In the genomic region with DNA sequence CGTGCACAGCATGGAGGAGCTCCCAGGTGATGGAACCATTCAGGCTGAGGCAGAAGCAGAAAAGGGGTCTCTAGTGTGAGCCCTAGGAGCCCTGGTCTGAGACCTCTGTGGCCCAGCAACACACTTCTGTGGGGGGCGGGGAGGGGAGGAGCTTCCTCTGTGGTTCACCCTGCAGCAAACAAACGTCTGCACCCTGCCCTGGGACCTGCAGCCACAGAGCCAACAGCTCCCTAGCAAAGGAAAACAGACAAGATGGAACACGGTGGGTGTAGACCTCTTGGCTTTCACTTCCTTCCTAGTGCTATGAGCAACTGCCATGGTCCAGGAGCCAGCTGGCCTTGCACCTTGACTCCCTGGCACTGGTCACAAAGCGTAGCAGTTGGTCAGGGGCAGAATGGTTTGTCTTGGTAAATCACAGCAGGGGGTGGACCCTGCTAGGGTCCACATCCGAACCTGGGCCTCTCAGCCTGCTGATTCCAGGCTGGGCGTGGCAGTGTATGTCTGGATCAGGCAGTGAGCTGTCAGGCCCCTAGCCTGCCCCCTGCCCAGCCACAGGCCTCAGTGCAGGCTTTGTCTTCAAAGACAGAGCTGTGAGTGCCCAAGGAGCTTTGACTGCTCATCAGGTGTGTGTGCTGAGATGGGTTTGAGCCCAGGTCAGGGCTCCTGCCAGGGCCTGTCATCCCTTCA, we compare ENCODE assay signal across 19 cellular contexts. TPM values are rescaled to one million over a fixed set of nuclear protein-coding genes. Genes with fewer than 3 reads are reported as not detected.
DNase-seq lines count a peak whose midpoint lies in the region; ATAC-seq and TF ChIP-seq lines count a peak whose summit lies in the region.
"Had no signal": no experiment of that assay in that cellular context is flagged by ENCODE, and none has a peak within 500 bp of the region (broad histone marks: within the 10 kb centered on the region; RNA-seq: fewer than 3 reads in every experiment).

No MANE protein-coding gene starts in this region.

- ATAC-seq in activated CD8-positive, alpha-beta memory T cell treated with anti-CD3 and anti-CD28 coated beads, Interleukin-2, amount 10 ng/mL, durations not matched to agents 7 days and 5 days, result peak; percentile 45
- ATAC-seq in WTC11 (peak; percentile 34), HG03280 (IDR thresholded peaks at IDR 0.05; ENCODE audit: unreplicated experiment) (no peak)

- H3K27me3 ChIP-seq in H7 (ENCODE audit: control insufficient read depth, insufficient read depth, low read length) (no peaks in the 10 kb centered on the region), sigmoid colon (no peaks in the 10 kb centered on the region), SJCRH30 (no peaks in the 10 kb centered on the region)
- H3K27me3 ChIP-seq: esophagus squamous epithelium had no signal

- DNase-seq in activated CD8-positive, alpha-beta memory T cell treated with anti-CD3 and anti-CD28 coated beads, Interleukin-2, amount 10 ng/mL, durations not matched to agents 7 days and 5 days, result peak; percentile 64
- no peak for DNase-seq in activated CD8-positive, alpha-beta memory T cell treated with anti-CD3 and anti-CD28 coated beads, Interleukin-2, amount 50 U/mL, for 4 hours
- DNase-seq in H7 (peak; percentile 60), WTC11 (ENCODE audit: low spot score) (peak; percentile 16), sigmoid colon (peak; percentile 58), NCI-H2029 treated with DMSO at 0.1 percent for 48 hours (lab: John Stamatoyannopoulos, UW) (no peak), SJCRH30 (no peak)
- DNase-seq: activated B cell treated with CpG ODN at 0.5 μM for 24 hours; activated gamma-delta T cell; amygdala; cerebellar nuclear complex; effector CD4-positive, alpha-beta T cell; esophagus squamous epithelium; NCI-H1436 treated with DMSO at 0.1 percent for 48 hours; NCI-H748 treated with DMSO at 0.1 percent for 48 hours; stimulated activated CD8-positive, alpha-beta memory T cell treated with anti-CD3 and anti-CD28 coated beads, Interleukin-4, amount 100 ng/mL, for 48 hours had no signal

- no peaks in the 10 kb centered on the region; the same call in 1 of the 2 replicates for H3K36me3 ChIP-seq in H7 (replicated peaks; ENCODE audit: control insufficient read depth, insufficient read depth, low read length)
- H3K36me3 ChIP-seq in sigmoid colon, result peaks cover 6 to 45% (median 8%) of the 10 kb centered on the region in 4 donors
- no peaks in the 10 kb centered on the region for H3K36me3 ChIP-seq in SJCRH30

- H3K9me3 ChIP-seq in sigmoid colon, result no peaks in the 10 kb centered on the region
- no peaks in the 10 kb centered on the region for H3K9me3 ChIP-seq in SJCRH30 (replicated peaks)
- H3K9me3 ChIP-seq: esophagus squamous epithelium had no signal

- no peaks in the 10 kb centered on the region for H3K27me3 Mint-ChIP-seq in activated CD8-positive, alpha-beta memory T cell treated with anti-CD3 and anti-CD28 coated beads, Interleukin-2, amount 10 ng/mL, durations not matched to agents 7 days and 5 days
- no peaks in the 10 kb centered on the region for H3K27me3 Mint-ChIP-seq in WTC11 (ENCODE audit: low read depth)
- H3K27me3 Mint-ChIP-seq: activated B cell treated with CpG ODN at 0.5 μM for 24 hours had no signal

- TF ChIP-seq POLR2A in sigmoid colon (IDR thresholded peaks at IDR 0.05), result no peak

- no peak for TF ChIP-seq EP300 in sigmoid colon (IDR thresholded peaks at IDR 0.05)

- no peak overlapping the region for H3K27ac ChIP-seq in sigmoid colon
- no peak overlapping the region for H3K27ac ChIP-seq in SJCRH30
- H3K27ac ChIP-seq: esophagus squamous epithelium had no signal

- no peak overlapping the region for H3K4me3 Mint-ChIP-seq in activated CD8-positive, alpha-beta memory T cell treated with anti-CD3 and anti-CD28 coated beads, Interleukin-2, amount 10 ng/mL, durations not matched to agents 7 days and 5 days
- H3K4me3 Mint-ChIP-seq in WTC11, result no peak overlapping the region
- H3K4me3 Mint-ChIP-seq: activated B cell treated with CpG ODN at 0.5 μM for 24 hours, neural crest cell had no signal

- H3K4me3 ChIP-seq in H7 (ENCODE audit: insufficient read depth, low read depth, low read length), result no peak overlapping the region
- H3K4me3 ChIP-seq in sigmoid colon, result no peak overlapping the region
- no peak overlapping the region for H3K4me3 ChIP-seq in SJCRH30
- H3K4me3 ChIP-seq: esophagus squamous epithelium had no signal

- TF ChIP-seq CTCF in WTC11 (IDR thresholded peaks at IDR 0.05) (no peak), sigmoid colon (IDR thresholded peaks at IDR 0.05) (no peak)

- H3K36me3 Mint-ChIP-seq in activated CD8-positive, alpha-beta memory T cell treated with anti-CD3 and anti-CD28 coated beads, Interleukin-2, amount 10 ng/mL, durations not matched to agents 7 days and 5 days, result no peaks in the 10 kb centered on the region
- H3K36me3 Mint-ChIP-seq in WTC11, result no peaks in the 10 kb centered on the region; the same call in 1 of the 2 replicates

- POLR2A ChIA-PET in WTC11 (lab: Charles Lee), result no interaction called here

- H3K27ac Mint-ChIP-seq in activated CD8-positive, alpha-beta memory T cell treated with anti-CD3 and anti-CD28 coated beads, Interleukin-2, amount 10 ng/mL, durations not matched to agents 7 days and 5 days, result peak overlapping the region; percentile 78
- H3K27ac Mint-ChIP-seq in WTC11, result no peak overlapping the region
- H3K27ac Mint-ChIP-seq: activated B cell treated with CpG ODN at 0.5 μM for 24 hours had no signal

- intact Hi-C loops in sigmoid colon (cut with DNase I), result no loop called here

- H3K9me3 Mint-ChIP-seq in activated CD8-positive, alpha-beta memory T cell treated with anti-CD3 and anti-CD28 coated beads, Interleukin-2, amount 10 ng/mL, durations not matched to agents 7 days and 5 days (ENCODE audit: low read depth), result no peaks in the 10 kb centered on the region
- no peaks in the 10 kb centered on the region for H3K9me3 Mint-ChIP-seq in WTC11
- H3K9me3 Mint-ChIP-seq: activated B cell treated with CpG ODN at 0.5 μM for 24 hours, neural crest cell had no signal

- H3K4me1 Mint-ChIP-seq in activated CD8-positive, alpha-beta memory T cell treated with anti-CD3 and anti-CD28 coated beads, Interleukin-2, amount 10 ng/mL, durations not matched to agents 7 days and 5 days, result peaks cover 28% of the 10 kb centered on the region
- H3K4me1 Mint-ChIP-seq in WTC11, result no peaks in the 10 kb centered on the region
- H3K4me1 Mint-ChIP-seq: neural crest cell had no signal

- H3K4me1 ChIP-seq in sigmoid colon, result no peaks in the 10 kb centered on the region
- no peaks in the 10 kb centered on the region for H3K4me1 ChIP-seq in SJCRH30

- CTCF ChIA-PET in activated CD8-positive, alpha-beta memory T cell treated with anti-CD3 and anti-CD28 coated beads, Interleukin-2, amount 10 ng/mL, durations not matched to agents 7 days and 5 days (lab: Charles Lee), result interaction anchor here (1.0 to 2.5 kb wide), 7 partner anchors 8 to 278 kb away, joined by 3 to 11 read pairs (median 5); partner anchors contain the start of gene AMIGO3
- CTCF ChIA-PET in WTC11 (lab: Charles Lee), result interaction anchor here (0.6 to 3.3 kb wide), 4 partner anchors 11 to 173 kb away, joined by 3 to 49 read pairs (median 4); partner anchors contain the start of gene INKA1

- WGBS in sigmoid colon, 2 donors, result 61 to 72% methylated on average over 7 of the region's 7 CpGs

TF ChIP-seq in WTC11, 78 proteins besides CTCF, POLR2A, EP300 and RAD21 (continues in another document):
- TF ChIP-seq CREM (CRISPR knock-in tag; IDR thresholded peaks at IDR 0.05) (no peak), NFE2L1 (CRISPR knock-in tag; IDR thresholded peaks at IDR 0.05) (no peak), FOXK1 (CRISPR knock-in tag; IDR thresholded peaks at IDR 0.05) (no peak), MXD4 (CRISPR knock-in tag; IDR thresholded peaks at IDR 0.05; ENCODE audit: borderline replicate concordance) (no peak), ZNF416 (CRISPR knock-in tag; IDR thresholded peaks at IDR 0.05) (no peak), GTF2I (CRISPR knock-in tag; conservative IDR thresholded peaks at IDR 0.05) (no peak)

RNA-seq across cellular contexts. Expression of gene AMIGO3, which starts 6.7 kb away (rescaled TPM):
- 1 to 10 TPM in 1 of 2 experiments, under 1 TPM in 1; 0.19 to 1.2 TPM for total RNA-seq in activated CD8-positive, alpha-beta memory T cell treated with anti-CD3 and anti-CD28 coated beads, Interleukin-2, amount 10 ng/mL, durations not matched to agents 7 days and 5 days
- 5.7 and 5.8 TPM in 2 replicates for total RNA-seq in H7 (2014; rRNA removed; shearing (Covaris generic))
- total RNA-seq in WTC11 (2021), result 3.9 to 5.3 TPM (median 4.3 TPM) in 3 replicates
- total RNA-seq in sigmoid colon, result under 1 TPM in 2 of 4 donors, not detected in 2; 0.71 to 0.82 TPM
- 1 to 10 TPM in 1 of 3 donors, under 1 TPM in 1, not detected in 1; 0.46 to 1.2 TPM for polyA plus RNA-seq in sigmoid colon
- 3.9 and 4.2 TPM in 2 replicates for total RNA-seq in SJCRH30 (2014; rRNA removed; shearing (Covaris generic))
- total RNA-seq: activated B cell treated with CpG ODN at 0.5 μM for 24 hours, renal cortical epithelial cell had no signal

RNA-seq across cellular contexts. Expression of gene GMPPB, which starts 11.0 kb away (rescaled TPM):
- total RNA-seq in activated CD8-positive, alpha-beta memory T cell treated with anti-CD3 and anti-CD28 coated beads, Interleukin-2, amount 10 ng/mL, durations not matched to agents 7 days and 5 days, result 10 to 100 TPM; 46.6 to 47.9 TPM
- 24.6 and 43.5 TPM in 2 replicates for total RNA-seq in H7 (2014; rRNA removed; shearing (Covaris generic))
- 23.7 to 28.7 TPM (median 28.0 TPM) in 3 replicates for total RNA-seq in WTC11 (2021)
- 10 to 100 TPM in 2 of 4 donors, 1 to 10 TPM in 2; 9.9 to 14.3 (median 10.8) TPM for total RNA-seq in sigmoid colon
- 10 to 100 TPM; 25.2 to 57.5 (median 44.9) TPM for polyA plus RNA-seq in sigmoid colon
- 12.9 and 14.6 TPM in 2 replicates for total RNA-seq in SJCRH30 (2014; rRNA removed; shearing (Covaris generic))

RNA-seq across cellular contexts. Expression of gene RNF123, which starts 23.4 kb away (rescaled TPM):
- total RNA-seq in activated CD8-positive, alpha-beta memory T cell treated with anti-CD3 and anti-CD28 coated beads, Interleukin-2, amount 10 ng/mL, durations not matched to agents 7 days and 5 days, result 10 to 100 TPM; 50.0 to 58.9 TPM
- total RNA-seq in H7 (2014; rRNA removed; shearing (Covaris generic)), result 22.1 and 31.2 TPM in 2 replicates
- total RNA-seq in WTC11 (2021) (45.5 to 47.1 TPM (median 46.8 TPM) in 3 replicates), sigmoid colon (10 to 100 TPM; 16.5 to 29.4 (median 20.8) TPM)
- polyA plus RNA-seq in sigmoid colon, result 10 to 100 TPM; 12.5 to 28.6 (median 14.4) TPM
- total RNA-seq in SJCRH30 (2014; rRNA removed; shearing (Covaris generic)), result 12.0 and 12.3 TPM in 2 replicates

RNA-seq across cellular contexts. Expression of gene MST1, which starts 23.5 kb away (rescaled TPM):
- 1 to 10 TPM; 7.3 to 9.3 TPM for total RNA-seq in activated CD8-positive, alpha-beta memory T cell treated with anti-CD3 and anti-CD28 coated beads, Interleukin-2, amount 10 ng/mL, durations not matched to agents 7 days and 5 days
- total RNA-seq in H7 (2014; rRNA removed; shearing (Covaris generic)), result 10.8 and 11.0 TPM in 2 replicates
- total RNA-seq in WTC11 (2021) (13.8 to 17.2 TPM (median 17.2 TPM) in 3 replicates), sigmoid colon (10 to 100 TPM in 2 of 4 donors, 1 to 10 TPM in 2; 3.9 to 12.5 (median 7.7) TPM)
- polyA plus RNA-seq in sigmoid colon, result 10 to 100 TPM in 1 of 3 donors, 1 to 10 TPM in 1, not detected in 1; 3.0 to 18.1 TPM
- total RNA-seq in SJCRH30 (2014; rRNA removed; shearing (Covaris generic)), result 0.84 and 3.3 TPM in 2 replicates

RNA-seq across cellular contexts. Expression of gene APEH, which starts 38.6 kb away (rescaled TPM):
- total RNA-seq in activated CD8-positive, alpha-beta memory T cell treated with anti-CD3 and anti-CD28 coated beads, Interleukin-2, amount 10 ng/mL, durations not matched to agents 7 days and 5 days, result 100 to 1,000 TPM; 150 to 172 TPM
- total RNA-seq in H7 (2014; rRNA removed; shearing (Covaris generic)), result 236 and 260 TPM in 2 replicates
- 270 to 276 TPM (median 273 TPM) in 3 replicates for total RNA-seq in WTC11 (2021)
- total RNA-seq in sigmoid colon, result 10 to 100 TPM; 49.0 to 64.8 (median 57.7) TPM
- 100 to 1,000 TPM in 1 of 3 donors, 10 to 100 TPM in 2; 64.9 to 102 (median 71.4) TPM for polyA plus RNA-seq in sigmoid colon
- total RNA-seq in SJCRH30 (2014; rRNA removed; shearing (Covaris generic)), result 61.8 and 63.0 TPM in 2 replicates

Comparison
In these comparisons a context has a peak if more than half of its experiments do, and no peak if none do; other contexts are left out.
1. DNase-seq: peak in activated CD8-positive, alpha-beta memory T cell treated with anti-CD3 and anti-CD28 coated beads, Interleukin-2, amount 10 ng/mL, durations not matched to agents 7 days and 5 days (single experiment), H7 (single experiment), WTC11 (single experiment) and sigmoid colon (single experiment); none in activated CD8-positive, alpha-beta memory T cell treated with anti-CD3 and anti-CD28 coated beads, Interleukin-2, amount 50 U/mL, for 4 hours (single experiment), NCI-H2029 treated with DMSO at 0.1 percent for 48 hours (single experiment) and SJCRH30 (0 of 2).